ENCODE assay signal across 22 cellular contexts in the genomic region with DNA sequence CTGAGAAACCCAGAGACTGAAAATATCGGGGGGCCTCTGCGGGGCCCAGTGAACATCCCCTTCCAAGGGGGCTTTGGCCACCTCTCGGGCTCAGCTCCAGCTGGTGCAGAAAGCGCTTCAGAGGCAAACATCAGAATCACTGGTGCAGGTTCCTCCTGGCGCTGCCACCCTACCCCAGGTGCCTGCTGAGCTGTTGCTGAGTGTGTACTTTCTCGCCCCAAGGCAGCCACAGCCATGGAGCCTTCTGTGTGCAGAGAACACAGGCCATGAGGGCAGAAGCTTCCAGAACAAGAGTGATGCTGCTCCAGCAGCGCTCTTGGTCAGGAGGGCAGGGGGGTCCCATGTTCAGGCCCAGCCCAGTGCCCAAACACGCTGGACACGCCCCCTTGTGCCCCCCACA. TPM values are rescaled to one million over a fixed set of nuclear protein-coding genes. Genes with fewer than 3 reads are reported as not detected.
DNase-seq lines count a peak whose midpoint lies in the region; ATAC-seq, FAIRE-seq and TF ChIP-seq lines count a peak whose summit lies in the region.
"Had no signal": no experiment of that assay in that cellular context is flagged by ENCODE, and none has a peak within 500 bp of the region (broad histone marks: within the 10 kb centered on the region; RNA-seq: fewer than 3 reads in every experiment).

No MANE protein-coding gene starts in this region.

- no peak overlapping the region for H3K4me2 ChIP-seq in K562 (ENCODE audit: insufficient read depth, low read length)
- H3K4me2 ChIP-seq: BLaER1 had no signal

- CTCF ChIA-PET in CD4-positive, alpha-beta T cell (lab: Charles Lee) = no interaction called here
- CTCF ChIA-PET in K562 (lab: Yijun Ruan, JAX; ENCODE audit: low intra/inter-chr PET ratio) = no interaction called here

- FAIRE-seq in K562 (lab: Jason Lieb, UNC) = no peak
- FAIRE-seq: GM18507, RCC 7860 had no signal

- H2AFZ ChIP-seq in K562 (ENCODE audit: low read depth, low read length) = no peak overlapping the region

- H3K27ac ChIP-seq in 22Rv1 = peak overlapping the region; percentile 55
- H3K27ac ChIP-seq in CD4-positive, alpha-beta T cell (ENCODE audit: low read depth, low read length) = no peak overlapping the region
- H3K27ac ChIP-seq in K562 (ENCODE audit: extremely low read depth, low read depth, low read length) = no peak overlapping the region
- H3K27ac ChIP-seq: BLaER1 had no signal

- H3K27ac Mint-ChIP-seq in CD4-positive, alpha-beta T cell = no peak overlapping the region
- H3K27ac Mint-ChIP-seq: CD4-positive, alpha-beta memory T cell had no signal

- H3K4me1 ChIP-seq in NT2/D1 (ENCODE audit: insufficient read depth, insufficient read length) (peaks cover 29% of the 10 kb centered on the region), K562 (replicated peaks in 1 of 2; ENCODE audit: control insufficient read depth in 2 of 2, insufficient read depth in 2 of 2, low read length in 2 of 2) (peaks cover 0 to 34% of the 10 kb centered on the region in 2 experiments; a peak in 2 of 5 replicates)
- H3K4me1 ChIP-seq: Caco-2 had no signal

- H3K36me3 Mint-ChIP-seq in CD4-positive, alpha-beta T cell (ENCODE audit: low read depth) = peaks cover 5% of the 10 kb centered on the region

- no peak overlapping the region for H3K4me3 ChIP-seq in NT2/D1 (ENCODE audit: insufficient read length, low read depth)
- no peak overlapping the region for H3K4me3 ChIP-seq in K562
- H3K4me3 ChIP-seq: BLaER1 had no signal

- H3K27me3 Mint-ChIP-seq in CD4-positive, alpha-beta T cell = peaks cover 12% of the 10 kb centered on the region

- H3K9me1 ChIP-seq in K562 (ENCODE audit: control insufficient read depth, insufficient read depth, low read length) = no peaks in the 10 kb centered on the region

- no peak overlapping the region for H3K4me3 Mint-ChIP-seq in CD4-positive, alpha-beta T cell
- H3K4me3 Mint-ChIP-seq: CD4-positive, alpha-beta memory T cell had no signal

- no TSS peak for BruUV-seq in K562 (replicated peaks; lab: Mats Ljungman, UMichigan)

- TF ChIP-seq EP300 in K562 (IDR thresholded peaks at IDR 0.05; ENCODE audit: low read length) = no peak

- ATAC-seq in CD4-positive, alpha-beta T cell (ENCODE audit: poor library complexity) = peak; percentile 29
- ATAC-seq in K562 (no peak), GM21381 (IDR thresholded peaks at IDR 0.05; ENCODE audit: unreplicated experiment) (no peak)

- H3K36me3 ChIP-seq in NT2/D1 (ENCODE audit: insufficient read depth, insufficient read length, low read length) (peaks cover 56% of the 10 kb centered on the region), K562 (ENCODE audit: control insufficient read depth, insufficient read depth, low read length) (peaks cover 58% of the 10 kb centered on the region; the same call in 2 of the 3 replicates)

- H3K9me3 Mint-ChIP-seq in CD4-positive, alpha-beta T cell = no peaks in the 10 kb centered on the region
- H3K9me3 Mint-ChIP-seq: CD4-positive, alpha-beta memory T cell had no signal

- TF ChIP-seq CTCF in 22Rv1 (IDR thresholded peaks at IDR 0.05) (no peak), K562 (IDR thresholded peaks at IDR 0.05 in 2 of 3, conservative IDR thresholded peaks at IDR 0.05 in 1 of 3; ENCODE audit: insufficient read depth in 2 of 3, low read depth in 1 of 3, low read length in 3 of 3) (no peak)
- no peak for TF ChIP-seq CTCF in CD4-positive, alpha-beta T cell (IDR thresholded peaks at IDR 0.05)

- H3K9ac ChIP-seq in NT2/D1 (ENCODE audit: insufficient read length, low read depth) (peak overlapping the region; percentile 56), K562 (ENCODE audit: insufficient read depth in 1 of 2, low read depth in 2 of 2, low read length in 2 of 2) (no peak overlapping the region)
- H3K9ac ChIP-seq: BLaER1 had no signal

- intact Hi-C loops in CD4-positive, alpha-beta T cell (cut with DNase I, micrococcal nuclease) = no loop called here
- intact Hi-C loops in K562 (cut with micrococcal nuclease) = no loop called here

- no peaks in the 10 kb centered on the region for H3K79me2 ChIP-seq in K562 (ENCODE audit: control insufficient read depth, insufficient read depth, low read length)

- H3K27me3 ChIP-seq in CD4-positive, alpha-beta T cell (ENCODE audit: control insufficient read depth, insufficient read depth, low read length) = peaks cover 9% of the 10 kb centered on the region
- H3K27me3 ChIP-seq in NT2/D1 (ENCODE audit: insufficient read depth, insufficient read length) (no peaks in the 10 kb centered on the region), K562 (ENCODE audit: control insufficient read depth in 2 of 2, insufficient read depth in 2 of 2, low read length in 2 of 2) (no peaks in the 10 kb centered on the region)

- H3K4me1 Mint-ChIP-seq in CD4-positive, alpha-beta T cell (ENCODE audit: low read depth) = peaks cover 7% of the 10 kb centered on the region

- TF ChIP-seq RAD21 in K562 (CRISPR knock-in tag; conservative IDR thresholded peaks at IDR 0.05 in 1 of 2, IDR thresholded peaks at IDR 0.05 in 1 of 2) = no peak

- peak; percentile 54; the same call in 1 of the 2 replicates for TF ChIP-seq POLR2A in K562 (conservative IDR thresholded peaks at IDR 0.05)

- 89% methylated on average over 9 of the region's 9 CpGs for WGBS in K562 (ENCODE audit: insufficient coverage, low coverage, missing lambda C conversion rate)

- DNase-seq in CD4-positive, alpha-beta T cell = no peak
- DNase-seq in NT2/D1 (ENCODE audit: low read depth, low spot score) (no peak), K562 (ENCODE audit: extremely low read depth in 1 of 4, low spot score in 3 of 4) (no peak), HT-29 (ENCODE audit: low spot score) (no peak)
- no peak for DNase-seq in activated CD4-positive, alpha-beta T cell treated with anti-CD3 and anti-CD28 coated beads for 1 hour
- DNase-seq: ACHN; Caco-2; CD4-positive, alpha-beta memory T cell; GDM1; NCI-H1092 treated with DMSO at 0.1 percent for 48 hours; NCI-H1436 treated with DMSO at 0.1 percent for 48 hours; NCI-H1930; NCI-H2227 treated with DMSO at 0.1 percent for 48 hours; NCI-H510A; SHP77 had no signal

- H3K9me3 ChIP-seq in CD4-positive, alpha-beta T cell (ENCODE audit: control insufficient read depth, low read length) = no peaks in the 10 kb centered on the region
- no peaks in the 10 kb centered on the region for H3K9me3 ChIP-seq in NT2/D1 (ENCODE audit: insufficient read depth, low read length)
- peaks cover 2% of the 10 kb centered on the region; the same call in 1 of the 2 replicates for H3K9me3 ChIP-seq in K562 (replicated peaks; ENCODE audit: control insufficient read depth, insufficient read depth, low read depth, low read length)
- H3K9me3 ChIP-seq: BLaER1, Caco-2 had no signal

- no peaks in the 10 kb centered on the region for H4K20me1 ChIP-seq in K562 (replicated peaks; ENCODE audit: control insufficient read depth, insufficient read depth, low read length)

- in situ Hi-C loops in K562 (cut with MboI) = no loop called here

- POLR2A ChIA-PET in CD4-positive, alpha-beta T cell (lab: Charles Lee) = no interaction called here
- POLR2A ChIA-PET in K562 (lab: Yijun Ruan, JAX) = interaction anchor here (0.7 to 0.9 kb wide), 2 partner anchors 9 to 11 kb away, joined by 3 to 4 read pairs; no protein-coding TSS in a partner anchor

RNA-seq across cellular contexts. Expression of a gene that starts 6.3 kb away (rescaled TPM):
- under 1 TPM; 0.70 to 0.82 TPM for total RNA-seq in CD4-positive, alpha-beta T cell
- 0.30 and 1.00 TPM in 2 replicates for total RNA-seq in K562 (2011; cell fraction: chromatin; rRNA removed; ENCODE audit: low replicate concordance)
- 0.67 and 0.79 TPM in 2 replicates for total RNA-seq in K562 (2011; cell fraction: nucleolus; rRNA removed)
- 0.59 and 1.1 TPM in 2 replicates for total RNA-seq in K562 (2011; cell fraction: nucleoplasm; rRNA removed)
- 0.24 TPM in 1 of 2 replicates, not detected in the other for total RNA-seq in K562 (2014; rRNA removed)
- not detected in 2 replicates for total RNA-seq in K562 (2014; rRNA removed; fragmentation: Illumina TruSeq; extraction: Trizol)
- total RNA-seq in K562 (2015; rRNA removed; fragmentation: Illumina TruSeq; extraction: Trizol) = 0.14 TPM in 1 of 2 replicates, not detected in the other
- 0.95 and 1.4 TPM in 2 replicates for total RNA-seq in K562 (2021)
- 0.11 TPM in 1 of 2 replicates, not detected in the other for polyA plus RNA-seq in K562 (2011; rRNA removed)
- 0.04 and 0.06 TPM in 2 replicates for polyA plus RNA-seq in K562 (2011; cell fraction: cytosol; rRNA removed)
- polyA plus RNA-seq in K562 (2011; cell fraction: nucleus; rRNA removed) = 0.60 and 0.70 TPM in 2 replicates
- polyA plus RNA-seq in K562 (2012) = 0.36 and 0.51 TPM in 2 replicates
- 0.11 TPM in 1 of 2 replicates, not detected in the other for polyA plus RNA-seq in K562 (2014; fragmentation: Illumina TruSeq; extraction: Trizol)
- polyA plus RNA-seq in K562 (2014; fragmentation: Nextera tagmentation; extraction: Ambion mirVana) = under 1 TPM in 1 of 2 experiments, not detected in 1; 0.04 TPM
- polyA plus RNA-seq in K562 (2014; rRNA removed) = 0.27 and 0.49 TPM in 2 replicates
- polyA minus RNA-seq in K562 (2011; rRNA and poly(A)+ RNA removed) = not detected in 2 replicates
- not detected in 2 replicates for polyA minus RNA-seq in K562 (2011; cell fraction: cytosol; rRNA and poly(A)+ RNA removed)
- polyA minus RNA-seq in K562 (2011; cell fraction: nucleus; rRNA and poly(A)+ RNA removed) = 0.13 and 0.22 TPM in 2 replicates
- 0.34 and 0.92 TPM in 2 replicates for total RNA-seq in HT-29 (2014; rRNA removed; shearing (Covaris generic))
- total RNA-seq: H4 had no signal
- polyA plus RNA-seq: CD4-positive, alpha-beta memory T cell had no signal

RNA-seq across cellular contexts. Expression of a gene that starts 16.4 kb away (rescaled TPM):
- not detected for total RNA-seq in CD4-positive, alpha-beta T cell
- not detected in 2 replicates for total RNA-seq in K562 (2011; cell fraction: chromatin; rRNA removed; ENCODE audit: low replicate concordance)
- total RNA-seq in K562 (2011; cell fraction: nucleolus; rRNA removed) = not detected in 2 replicates
- not detected in 2 replicates for total RNA-seq in K562 (2011; cell fraction: nucleoplasm; rRNA removed)
- not detected in 2 replicates for total RNA-seq in K562 (2014; rRNA removed)
- total RNA-seq in K562 (2014; rRNA removed; fragmentation: Illumina TruSeq; extraction: Trizol) = not detected in 2 replicates
- not detected in 2 replicates for total RNA-seq in K562 (2015; rRNA removed; fragmentation: Illumina TruSeq; extraction: Trizol)
- total RNA-seq in K562 (2021) = not detected in 2 replicates
- not detected in 2 replicates for polyA plus RNA-seq in K562 (2011; rRNA removed)
- polyA plus RNA-seq in K562 (2011; cell fraction: cytosol; rRNA removed) = not detected in 2 replicates
- not detected in 2 replicates for polyA plus RNA-seq in K562 (2011; cell fraction: nucleus; rRNA removed)
- not detected in 2 replicates for polyA plus RNA-seq in K562 (2012)
- polyA plus RNA-seq in K562 (2014; fragmentation: Illumina TruSeq; extraction: Trizol) = not detected in 2 replicates
- polyA plus RNA-seq in K562 (2014; fragmentation: Nextera tagmentation; extraction: Ambion mirVana) = not detected
- not detected in 2 replicates for polyA plus RNA-seq in K562 (2014; rRNA removed)
- polyA minus RNA-seq in K562 (2011; rRNA and poly(A)+ RNA removed) = not detected in 2 replicates
- not detected in 2 replicates for polyA minus RNA-seq in K562 (2011; cell fraction: cytosol; rRNA and poly(A)+ RNA removed)
- not detected in 2 replicates for polyA minus RNA-seq in K562 (2011; cell fraction: nucleus; rRNA and poly(A)+ RNA removed)
- not detected in 2 replicates for total RNA-seq in HT-29 (2014; rRNA removed; shearing (Covaris generic))
- total RNA-seq: Caco-2; CD4-positive, alpha-beta memory T cell; H4; T-helper 2 cell treated with Interferon-gamma antibody and Interleukin-4, amounts not matched to agents 100 ng/mL and 5 ng/mL, for 36 hours had no signal
- polyA plus RNA-seq: CD4-positive, alpha-beta memory T cell had no signal

RNA-seq across cellular contexts. Expression of a gene that starts 18.6 kb away (rescaled TPM):
- total RNA-seq in CD4-positive, alpha-beta T cell = not detected
- total RNA-seq in K562 (2011; cell fraction: chromatin; rRNA removed; ENCODE audit: low replicate concordance) = not detected in 2 replicates
- not detected in 2 replicates for total RNA-seq in K562 (2011; cell fraction: nucleolus; rRNA removed)
- not detected in 2 replicates for total RNA-seq in K562 (2011; cell fraction: nucleoplasm; rRNA removed)
- total RNA-seq in K562 (2014; rRNA removed) (not detected in 2 replicates), K562 (2014; rRNA removed; fragmentation: Illumina TruSeq; extraction: Trizol) (not detected in 2 replicates), K562 (2015; rRNA removed; fragmentation: Illumina TruSeq; extraction: Trizol) (not detected in 2 replicates), K562 (2021) (0.16 TPM in 1 of 2 replicates, not detected in the other)
- polyA plus RNA-seq in K562 (2011; rRNA removed) (not detected in 2 replicates), K562 (2014; fragmentation: Illumina TruSeq; extraction: Trizol) (not detected in 2 replicates), K562 (2014; fragmentation: Nextera tagmentation; extraction: Ambion mirVana) (not detected), K562 (2014; rRNA removed) (not detected in 2 replicates)
- not detected in 2 replicates for polyA plus RNA-seq in K562 (2011; cell fraction: cytosol; rRNA removed)
- polyA plus RNA-seq in K562 (2011; cell fraction: nucleus; rRNA removed) = not detected in 2 replicates
- polyA plus RNA-seq in K562 (2012) = 0.06 and 0.14 TPM in 2 replicates
- not detected in 2 replicates for polyA minus RNA-seq in K562 (2011; rRNA and poly(A)+ RNA removed)
- polyA minus RNA-seq in K562 (2011; cell fraction: cytosol; rRNA and poly(A)+ RNA removed) = not detected in 2 replicates
- not detected in 2 replicates for polyA minus RNA-seq in K562 (2011; cell fraction: nucleus; rRNA and poly(A)+ RNA removed)
- total RNA-seq in HT-29 (2014; rRNA removed; shearing (Covaris generic)) = 11.9 and 12.1 TPM in 2 replicates
- total RNA-seq: CD4-positive, alpha-beta memory T cell; H4 had no signal
- polyA plus RNA-seq: CD4-positive, alpha-beta memory T cell had no signal

RNA-seq across cellular contexts. Expression of a gene that starts 27.6 kb away (rescaled TPM):
- total RNA-seq in CD4-positive, alpha-beta T cell = 10 to 100 TPM; 36.5 to 37.7 TPM
- total RNA-seq in K562 (2011; cell fraction: chromatin; rRNA removed; ENCODE audit: low replicate concordance) = 3.7 and 21.2 TPM in 2 replicates
- 23.2 and 27.2 TPM in 2 replicates for total RNA-seq in K562 (2011; cell fraction: nucleolus; rRNA removed)
- total RNA-seq in K562 (2011; cell fraction: nucleoplasm; rRNA removed) = 10.0 and 11.6 TPM in 2 replicates
- total RNA-seq in K562 (2014; rRNA removed) (3.7 and 8.3 TPM in 2 replicates), K562 (2014; rRNA removed; fragmentation: Illumina TruSeq; extraction: Trizol) (0.29 TPM in 1 of 2 replicates, not detected in the other), K562 (2015; rRNA removed; fragmentation: Illumina TruSeq; extraction: Trizol) (2.0 and 2.2 TPM in 2 replicates), K562 (2021) (6.5 and 7.6 TPM in 2 replicates)
- polyA plus RNA-seq in K562 (2011; rRNA removed) (1.8 and 3.5 TPM in 2 replicates), K562 (2014; fragmentation: Illumina TruSeq; extraction: Trizol) (0.64 and 2.2 TPM in 2 replicates), K562 (2014; fragmentation: Nextera tagmentation; extraction: Ambion mirVana) (under 1 TPM; 0.27 to 0.48 TPM), K562 (2014; rRNA removed) (3.8 and 7.4 TPM in 2 replicates)
- polyA plus RNA-seq in K562 (2011; cell fraction: cytosol; rRNA removed) = 2.7 and 6.6 TPM in 2 replicates
- polyA plus RNA-seq in K562 (2011; cell fraction: nucleus; rRNA removed) = 21.3 and 30.3 TPM in 2 replicates
- polyA plus RNA-seq in K562 (2012) = 4.0 and 11.8 TPM in 2 replicates
- polyA minus RNA-seq in K562 (2011; rRNA and poly(A)+ RNA removed) = 0.42 and 0.49 TPM in 2 replicates
- 1.3 and 5.2 TPM in 2 replicates for polyA minus RNA-seq in K562 (2011; cell fraction: cytosol; rRNA and poly(A)+ RNA removed)
- 10.6 and 12.6 TPM in 2 replicates for polyA minus RNA-seq in K562 (2011; cell fraction: nucleus; rRNA and poly(A)+ RNA removed)
- 263 and 329 TPM in 2 replicates for total RNA-seq in HT-29 (2014; rRNA removed; shearing (Covaris generic))

RNA-seq across cellular contexts. Expression of a gene that starts 51.7 kb away (rescaled TPM):
- 10 to 100 TPM; 68.4 to 79.6 TPM for total RNA-seq in CD4-positive, alpha-beta T cell
- total RNA-seq in K562 (2011; cell fraction: chromatin; rRNA removed; ENCODE audit: low replicate concordance) = 68.2 and 200 TPM in 2 replicates
- total RNA-seq in K562 (2011; cell fraction: nucleolus; rRNA removed) = 95.7 and 111 TPM in 2 replicates
- total RNA-seq in K562 (2011; cell fraction: nucleoplasm; rRNA removed) = 50.3 and 71.3 TPM in 2 replicates
- 46.9 and 58.7 TPM in 2 replicates for total RNA-seq in K562 (2014; rRNA removed)
- total RNA-seq in K562 (2014; rRNA removed; fragmentation: Illumina TruSeq; extraction: Trizol) = 13.3 and 20.4 TPM in 2 replicates
- 26.8 and 27.3 TPM in 2 replicates for total RNA-seq in K562 (2015; rRNA removed; fragmentation: Illumina TruSeq; extraction: Trizol)
- 64.2 and 69.1 TPM in 2 replicates for total RNA-seq in K562 (2021)
- polyA plus RNA-seq in K562 (2011; rRNA removed) = 27.5 and 39.1 TPM in 2 replicates
- polyA plus RNA-seq in K562 (2011; cell fraction: cytosol; rRNA removed) = 45.8 and 77.2 TPM in 2 replicates
- polyA plus RNA-seq in K562 (2011; cell fraction: nucleus; rRNA removed) = 28.4 and 56.6 TPM in 2 replicates
- polyA plus RNA-seq in K562 (2012) = 33.6 and 47.2 TPM in 2 replicates
- polyA plus RNA-seq in K562 (2014; fragmentation: Illumina TruSeq; extraction: Trizol) = 26.3 and 33.7 TPM in 2 replicates
- polyA plus RNA-seq in K562 (2014; fragmentation: Nextera tagmentation; extraction: Ambion mirVana) = 1 to 10 TPM; 2.0 to 3.6 TPM
- polyA plus RNA-seq in K562 (2014; rRNA removed) = 52.7 and 62.6 TPM in 2 replicates
- 16.7 and 25.1 TPM in 2 replicates for polyA minus RNA-seq in K562 (2011; rRNA and poly(A)+ RNA removed)
- 39.4 and 45.8 TPM in 2 replicates for polyA minus RNA-seq in K562 (2011; cell fraction: cytosol; rRNA and poly(A)+ RNA removed)
- polyA minus RNA-seq in K562 (2011; cell fraction: nucleus; rRNA and poly(A)+ RNA removed) = 22.2 and 28.8 TPM in 2 replicates
- 77.8 and 139 TPM in 2 replicates for total RNA-seq in HT-29 (2014; rRNA removed; shearing (Covaris generic))
